In genomic region chr4:122836941-122837340, GRCh38 we compare ENCODE assay signal across 23 cellular contexts. TPM values are rescaled to one million over a fixed set of nuclear protein-coding genes. Genes with fewer than 3 reads are reported as not detected.
DNase-seq lines count a peak whose midpoint lies in the region; ATAC-seq and TF ChIP-seq lines count a peak whose summit lies in the region.
"Had no signal": no experiment of that assay in that cellular context is flagged by ENCODE, and none has a peak within 500 bp of the region (broad histone marks: within the 10 kb centered on the region; RNA-seq: fewer than 3 reads in every experiment).

No MANE protein-coding gene starts in this region.

- H3K4me1 ChIP-seq in GM23248 (ENCODE audit: insufficient read depth) (peaks cover 95% of the 10 kb centered on the region), smooth muscle cell (ENCODE audit: low read depth) (peaks cover 11% of the 10 kb centered on the region), esophagus muscularis mucosa (peaks cover 18 to 91% (median 89%) of the 10 kb centered on the region in 4 donors)

- no peaks in the 10 kb centered on the region for H3K36me3 Mint-ChIP-seq in activated T-cell treated with anti-CD3 and anti-CD28 coated beads, Interleukin-2, amount 50 U/mL, for 4 hours (ENCODE audit: insufficient read depth)
- H3K36me3 Mint-ChIP-seq: activated CD4-positive, alpha-beta memory T cell treated with anti-CD3 and anti-CD28 coated beads for 36 hours; CD8-positive, alpha-beta T cell had no signal

- H3K79me2 ChIP-seq in GM23248 (ENCODE audit: insufficient read depth) (peaks cover 100% of the 10 kb centered on the region), smooth muscle cell (ENCODE audit: low read depth) (peaks cover 33% of the 10 kb centered on the region)

- no peak for TF ChIP-seq POLR2A in esophagus muscularis mucosa (IDR thresholded peaks at IDR 0.05; ENCODE audit: low read depth)

- no peak overlapping the region for H3K4me3 Mint-ChIP-seq in activated T-cell treated with anti-CD3 and anti-CD28 coated beads, Interleukin-2, amount 50 U/mL, for 4 hours
- H3K4me3 Mint-ChIP-seq: activated CD4-positive, alpha-beta memory T cell treated with anti-CD3 and anti-CD28 coated beads for 36 hours; CD8-positive, alpha-beta T cell had no signal

- peaks cover 21% of the 10 kb centered on the region for H3K27me3 Mint-ChIP-seq in activated T-cell treated with anti-CD3 and anti-CD28 coated beads, Interleukin-2, amount 50 U/mL, for 4 hours (ENCODE audit: low read depth)

- no peaks in the 10 kb centered on the region for H3K4me1 Mint-ChIP-seq in activated T-cell treated with anti-CD3 and anti-CD28 coated beads, Interleukin-2, amount 50 U/mL, for 4 hours (ENCODE audit: low read depth)

- peaks cover 62% of the 10 kb centered on the region for H3K36me3 ChIP-seq in GM23248 (ENCODE audit: low read depth)
- no peaks in the 10 kb centered on the region for H3K36me3 ChIP-seq in smooth muscle cell (ENCODE audit: low read depth)
- H3K36me3 ChIP-seq in esophagus muscularis mucosa = peaks cover 0 to 8% (median 0%) of the 10 kb centered on the region in 4 donors
- H3K36me3 ChIP-seq: neutrophil, tibial artery had no signal

- H4K20me1 ChIP-seq in GM23248 (ENCODE audit: insufficient read depth) (peaks cover 51% of the 10 kb centered on the region), smooth muscle cell (ENCODE audit: low read depth) (no peaks in the 10 kb centered on the region)

- H3K9ac ChIP-seq in GM23248 (peak overlapping the region; percentile 10; the same call in 1 of the 2 replicates), smooth muscle cell (ENCODE audit: low read depth) (no peak overlapping the region)

- H2AFZ ChIP-seq in GM23248 (no peak overlapping the region), smooth muscle cell (ENCODE audit: low read depth) (no peak overlapping the region)

- intact Hi-C loops in esophagus muscularis mucosa (cut with DNase I) = no loop called here

- DNase-seq in GM23248 = peak; percentile 81
- DNase-seq in fibroblast of mammary gland (ENCODE audit: low read depth) = peak; percentile 73
- DNase-seq in smooth muscle cell (lab: John Stamatoyannopoulos, UW; ENCODE audit: unreplicated experiment) = no peak
- no peak for DNase-seq in esophagus muscularis mucosa (ENCODE audit: extremely low spot score)
- no peak for DNase-seq in activated T-cell treated with anti-CD3 and anti-CD28 coated beads, Interleukin-2, amount 50 U/mL, for 4 hours
- DNase-seq: activated CD4-positive, alpha-beta memory T cell treated with anti-CD3 and anti-CD28 coated beads for 36 hours; activated gamma-delta T cell; activated T-cell treated with anti-CD3 and anti-CD28 coated beads for 4 hours; CD8-positive, alpha-beta T cell; DMS79; dorsolateral prefrontal cortex; GOT3; MM.1S; NCI-H1436; NCI-H510A treated with DMSO at 0.1 percent for 48 hours; retina; stimulated activated CD4-positive, alpha-beta T cell treated with anti-CD3 and anti-CD28 coated beads, Interleukin-4, amount 100 ng/mL, for 24 hours; stimulated activated naive CD4-positive, alpha-beta T cell treated with Interleukin-2 at 50 U/mL for 16 hours; tibial artery had no signal

- no peak for ATAC-seq in SK-N-SH treated with all-trans-retinoic acid at 6 μM for 48 hours
- no peak for ATAC-seq in activated T-cell treated with anti-CD3 and anti-CD28 coated beads, Interleukin-2, amount 50 U/mL, for 4 hours
- ATAC-seq in GM18517 (IDR thresholded peaks at IDR 0.05; ENCODE audit: unreplicated experiment) = no peak
- ATAC-seq: CD8-positive, alpha-beta T cell had no signal

- H3K27me3 ChIP-seq in GM23248 (replicated peaks; ENCODE audit: insufficient read depth) = no peaks in the 10 kb centered on the region
- no peaks in the 10 kb centered on the region for H3K27me3 ChIP-seq in smooth muscle cell (ENCODE audit: low read depth)
- H3K27me3 ChIP-seq in esophagus muscularis mucosa = no peaks in the 10 kb centered on the region
- H3K27me3 ChIP-seq: dorsolateral prefrontal cortex, tibial artery had no signal

- H3K4me3 ChIP-seq in GM23248 (peak overlapping the region; percentile 84), fibroblast of mammary gland (ENCODE audit: control insufficient read depth, low read depth, low read length) (no peak overlapping the region), smooth muscle cell (no peak overlapping the region), esophagus muscularis mucosa (no peak overlapping the region)
- H3K4me3 ChIP-seq: dorsolateral prefrontal cortex, tibial artery had no signal

- H3K4me2 ChIP-seq in GM23248 (ENCODE audit: unreplicated experiment) = peak overlapping the region; percentile 98
- no peak overlapping the region for H3K4me2 ChIP-seq in smooth muscle cell

- TF ChIP-seq CTCF in fibroblast of mammary gland (conservative IDR thresholded peaks at IDR 0.05; ENCODE audit: control insufficient read depth, insufficient read depth, low read depth, low read length) (no peak), smooth muscle cell (IDR thresholded peaks at IDR 0.05; ENCODE audit: borderline replicate concordance, insufficient read depth, poor library complexity, severe bottlenecking) (no peak), esophagus muscularis mucosa (IDR thresholded peaks at IDR 0.05) (no peak)

- no peaks in the 10 kb centered on the region for H3K9me2 ChIP-seq in GM23248 (ENCODE audit: insufficient read depth)

- in situ Hi-C loops in GM23248 (cut with MboI) = no loop called here

- TF ChIP-seq EP300 in esophagus muscularis mucosa (IDR thresholded peaks at IDR 0.05) = no peak

- H3F3A ChIP-seq in GM23248 (ENCODE audit: insufficient read depth) (peaks cover 100% of the 10 kb centered on the region), smooth muscle cell (ENCODE audit: low read depth) (peaks cover 4% of the 10 kb centered on the region)

- 46 to 53% methylated on average over 2 of the region's 2 CpGs for WGBS in GM23248 (ENCODE audit: low coverage in 1 of 2, low lambda C conversion rate in 2 of 2, missing lambda C conversion rate in 2 of 2), 2 experiments
- 87% methylated on average over 2 of the region's 2 CpGs for WGBS in smooth muscle cell (ENCODE audit: low lambda C conversion rate)
- WGBS in esophagus muscularis mucosa = 76% methylated on average over 2 of the region's 2 CpGs

- H3K9me3 Mint-ChIP-seq in activated T-cell treated with anti-CD3 and anti-CD28 coated beads, Interleukin-2, amount 50 U/mL, for 4 hours = no peaks in the 10 kb centered on the region
- H3K9me3 Mint-ChIP-seq: activated CD4-positive, alpha-beta memory T cell treated with anti-CD3 and anti-CD28 coated beads for 36 hours; CD8-positive, alpha-beta T cell had no signal

- H3K27ac ChIP-seq in GM23248 (peak overlapping the region; percentile 95), smooth muscle cell (ENCODE audit: low read depth) (peak overlapping the region; percentile 17), esophagus muscularis mucosa (replicated peaks in 1 of 4) (no peak overlapping the region)
- H3K27ac ChIP-seq: dorsolateral prefrontal cortex, neutrophil, RWPE1, tibial artery had no signal

- no peaks in the 10 kb centered on the region for H3K9me3 ChIP-seq in GM23248 (ENCODE audit: low read depth)
- H3K9me3 ChIP-seq in smooth muscle cell (replicated peaks; ENCODE audit: low read depth) = no peaks in the 10 kb centered on the region
- H3K9me3 ChIP-seq in esophagus muscularis mucosa = no peaks in the 10 kb centered on the region
- H3K9me3 ChIP-seq: neutrophil, tibial artery had no signal

TF ChIP-seq in SK-N-SH treated with all-trans-retinoic acid at 6 μM for 48 hours, 23 proteins besides CTCF, POLR2A, EP300 and RAD21:
- TF ChIP-seq SNAI2 (CRISPR knock-in tag; IDR thresholded peaks at IDR 0.05) (no peak), ISL1 (CRISPR knock-in tag; IDR thresholded peaks at IDR 0.05) (peak; percentile 60)

RNA-seq across cellular contexts. Expression of gene FGF2, which starts 10.3 kb away (rescaled TPM):
- total RNA-seq in GM23248 (2014; rRNA removed; shearing (Covaris generic)) = 293 and 306 TPM in 2 replicates
- polyA plus RNA-seq in GM23248 (2016; fragmentation: Nextera tagmentation; extraction: Ambion mirVana) = 36.9 and 38.4 TPM in 2 replicates
- total RNA-seq in smooth muscle cell = 17.7 and 18.9 TPM in 2 replicates
- 9.4 and 11.8 TPM in 2 replicates for polyA plus RNA-seq in smooth muscle cell
- 10 to 100 TPM; 27.0 to 46.4 (median 32.1) TPM for total RNA-seq in esophagus muscularis mucosa
- under 1 TPM; 0.37 to 0.84 (median 0.73) TPM for total RNA-seq in activated T-cell treated with anti-CD3 and anti-CD28 coated beads, Interleukin-2, amount 50 U/mL, for 4 hours
- total RNA-seq: CD8-positive, alpha-beta T cell had no signal

Comparison
In these comparisons a context has a peak if more than half of its experiments do, and no peak if none do; other contexts are left out.
1. DNase-seq: peak in GM23248 (single experiment) and fibroblast of mammary gland (single experiment); none in smooth muscle cell (single experiment), esophagus muscularis mucosa (single experiment) and activated T-cell treated with anti-CD3 and anti-CD28 coated beads, Interleukin-2, amount 50 U/mL, for 4 hours (single experiment).
2. H3K27ac ChIP-seq: peak in GM23248 (single experiment) and smooth muscle cell (single experiment); none in esophagus muscularis mucosa (0 of 4).
3. RNA of gene FGF2, which starts 10.3 kb away (total RNA-seq): 293 to 306 TPM in GM23248, 27.0 to 46.4 TPM in esophagus muscularis mucosa and 17.7 to 18.9 TPM in smooth muscle cell; 0.37 to 0.84 TPM in activated T-cell treated with anti-CD3 and anti-CD28 coated beads, Interleukin-2, amount 50 U/mL, for 4 hours; every median in the first group is over 10 times any median in the second.